Comparison of ENCODE assay signal across 21 cellular contexts in the genomic region with DNA sequence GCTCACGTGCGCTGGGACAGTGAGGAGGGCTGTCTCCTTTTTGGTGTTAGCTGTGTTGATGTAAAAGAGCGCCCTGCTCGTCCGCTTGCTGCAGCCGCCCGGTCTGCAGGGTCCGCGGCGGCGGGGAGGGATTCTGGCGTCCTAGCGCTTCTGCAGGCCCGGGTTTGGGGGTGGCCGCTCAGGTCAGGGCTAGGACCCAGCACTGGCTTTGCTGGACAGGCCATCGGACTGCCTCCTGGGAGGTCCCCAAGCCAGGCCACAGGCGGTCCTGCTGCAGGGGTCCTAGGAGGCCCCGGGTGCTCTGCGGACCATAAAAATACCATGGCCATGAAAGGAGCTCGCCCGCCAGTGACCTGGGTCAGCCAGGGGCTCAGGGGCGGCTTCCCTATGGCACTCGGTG.
A peak's percentile ranks its signal among the peaks of the same experiment; 100 is the strongest.
DNase-seq lines count a peak whose midpoint lies in the region; ATAC-seq, FAIRE-seq and TF ChIP-seq lines count a peak whose summit lies in the region.
"Had no signal": no experiment of that assay in that cellular context is flagged by ENCODE, and none has a peak within 500 bp of the region (broad histone marks: within the 10 kb centered on the region; RNA-seq: fewer than 3 reads in every experiment).

No MANE protein-coding gene starts in this region.

- H2BK120ac ChIP-seq in neuronal stem cell (ENCODE audit: low read depth, low read length), result no peak overlapping the region

- no peaks in the 10 kb centered on the region for H3K4me1 ChIP-seq in right cardiac atrium (ENCODE audit: control insufficient read depth, insufficient read depth, low read length)
- no peaks in the 10 kb centered on the region for H3K4me1 ChIP-seq in left ventricle myocardium inferior
- H3K4me1 ChIP-seq in neuronal stem cell (ENCODE audit: control insufficient read depth in 2 of 2, insufficient read depth in 1 of 2, low read depth in 1 of 2, low read length in 2 of 2), result no peaks in the 10 kb centered on the region
- H3K4me1 ChIP-seq: BLaER1, Caco-2 had no signal

- no peak overlapping the region for H3K23ac ChIP-seq in neuronal stem cell (ENCODE audit: low read depth, low read length, poor library complexity)

- no peak overlapping the region for H2BK5ac ChIP-seq in neuronal stem cell (ENCODE audit: low read length)

- no peak overlapping the region for H2AK5ac ChIP-seq in neuronal stem cell (ENCODE audit: low read depth, low read length)

- no peak overlapping the region for H3K4me3 ChIP-seq in right cardiac atrium (ENCODE audit: low read length)
- H3K4me3 ChIP-seq in left ventricle myocardium inferior, result no peak overlapping the region
- H3K4me3 ChIP-seq in neuronal stem cell (ENCODE audit: low read length in 2 of 2), result no peak overlapping the region
- H3K4me3 ChIP-seq: BLaER1, GM12878 had no signal

- H3K4me1 Mint-ChIP-seq in stimulated activated memory B cell treated with anti-CD40 and anti-IgM and Interleukin-4, amounts not matched to agents 10 μg/mL and 1 μg/mL and 100 μg/mL, for 72 hours, result no peaks in the 10 kb centered on the region
- H3K4me1 Mint-ChIP-seq: B cell; CD4-positive, CD25-positive, alpha-beta regulatory T cell had no signal

- H3K14ac ChIP-seq in neuronal stem cell (ENCODE audit: low read length), result peak overlapping the region; percentile 21

- no peak overlapping the region for H3K4me2 ChIP-seq in neuronal stem cell (ENCODE audit: insufficient read depth, low read length, poor library complexity, severe bottlenecking)
- H3K4me2 ChIP-seq: BLaER1 had no signal

- no peak overlapping the region for H2BK15ac ChIP-seq in neuronal stem cell (ENCODE audit: low read length)

- H4K91ac ChIP-seq in neuronal stem cell (ENCODE audit: low read depth, low read length, poor library complexity), result no peak overlapping the region

- peak in 1 of 2 donors; percentile 34 for ATAC-seq in right cardiac atrium
- peak; percentile 41 for ATAC-seq in stimulated activated memory B cell treated with anti-CD40 and anti-IgM and Interleukin-4, amounts not matched to agents 10 μg/mL and 1 μg/mL and 100 μg/mL, for 72 hours
- ATAC-seq: CD8-positive, alpha-beta T cell; GM12878 had no signal

- H4K8ac ChIP-seq in neuronal stem cell (ENCODE audit: low read depth, low read length), result no peak overlapping the region

- H3K4ac ChIP-seq in neuronal stem cell (ENCODE audit: low read length), result no peak overlapping the region

- FAIRE-seq in GM19239 (lab: Jason Lieb, UNC), result no peak
- FAIRE-seq: A204.1, G401.6, GM12878, H1 had no signal

- no peak overlapping the region for H3K27ac ChIP-seq in right cardiac atrium (ENCODE audit: low read length)
- H3K27ac ChIP-seq in left ventricle myocardium inferior (replicated peaks), result no peak overlapping the region
- no peak overlapping the region for H3K27ac ChIP-seq in neuronal stem cell (replicated peaks; ENCODE audit: low read length)
- H3K27ac ChIP-seq: 22Rv1, BLaER1, C4-2B had no signal

- no peak overlapping the region for H3K4me3 Mint-ChIP-seq in stimulated activated memory B cell treated with anti-CD40 and anti-IgM and Interleukin-4, amounts not matched to agents 10 μg/mL and 1 μg/mL and 100 μg/mL, for 72 hours
- H3K4me3 Mint-ChIP-seq: B cell; CD4-positive, CD25-positive, alpha-beta regulatory T cell; CD8-positive, alpha-beta T cell had no signal

- H3K18ac ChIP-seq in neuronal stem cell (ENCODE audit: low read length), result no peak overlapping the region

- intact Hi-C loops in right cardiac atrium (cut with DNase I) (no loop called here), left ventricle myocardium inferior (cut with micrococcal nuclease) (no loop called here)

- DNase-seq in right cardiac atrium (peak in 2 of 3 donors; percentile 45 to 47), left ventricle myocardium inferior (no peak), neuronal stem cell (ENCODE audit: low spot score) (no peak), GM19239 (ENCODE audit: insufficient read length, low spot score) (no peak), activated gamma-delta T cell (lab: John Stamatoyannopoulos, UW) (no peak)
- DNase-seq: Caco-2; CD4-positive, CD25-positive, alpha-beta regulatory T cell; CD8-positive, alpha-beta T cell; DMS153; DND-41; H7; HCEC 1CT had no signal

- H3K27me3 ChIP-seq in right cardiac atrium (ENCODE audit: control insufficient read depth, insufficient read depth), result no peaks in the 10 kb centered on the region
- H3K27me3 ChIP-seq in left ventricle myocardium inferior (ENCODE audit: low read depth), result no peaks in the 10 kb centered on the region
- no peaks in the 10 kb centered on the region for H3K27me3 ChIP-seq in neuronal stem cell (ENCODE audit: control insufficient read depth in 3 of 3, insufficient read depth in 3 of 3, low read depth in 1 of 3, low read length in 3 of 3)
- H3K27me3 ChIP-seq: BLaER1 had no signal

- no peak overlapping the region for H3K27ac Mint-ChIP-seq in stimulated activated memory B cell treated with anti-CD40 and anti-IgM and Interleukin-4, amounts not matched to agents 10 μg/mL and 1 μg/mL and 100 μg/mL, for 72 hours
- H3K27ac Mint-ChIP-seq: B cell; CD4-positive, CD25-positive, alpha-beta regulatory T cell; CD8-positive, alpha-beta T cell had no signal

- H3K9me3 ChIP-seq in right cardiac atrium (ENCODE audit: control insufficient read depth, low read length) (no peaks in the 10 kb centered on the region), left ventricle myocardium inferior (replicated peaks) (no peaks in the 10 kb centered on the region), neuronal stem cell (replicated peaks in 1 of 2; ENCODE audit: control insufficient read depth in 2 of 2, insufficient read depth in 1 of 2, low read depth in 1 of 2, low read length in 2 of 2) (no peaks in the 10 kb centered on the region)
- H3K9me3 ChIP-seq: BLaER1, Caco-2 had no signal

- H3K27me3 Mint-ChIP-seq in stimulated activated memory B cell treated with anti-CD40 and anti-IgM and Interleukin-4, amounts not matched to agents 10 μg/mL and 1 μg/mL and 100 μg/mL, for 72 hours, result no peaks in the 10 kb centered on the region
- H3K27me3 Mint-ChIP-seq: B cell; CD4-positive, CD25-positive, alpha-beta regulatory T cell had no signal

- TF ChIP-seq CTCF in left ventricle myocardium inferior (IDR thresholded peaks at IDR 0.05; ENCODE audit: borderline replicate concordance), result no peak

- H3K36me3 Mint-ChIP-seq in stimulated activated memory B cell treated with anti-CD40 and anti-IgM and Interleukin-4, amounts not matched to agents 10 μg/mL and 1 μg/mL and 100 μg/mL, for 72 hours, result no peaks in the 10 kb centered on the region
- H3K36me3 Mint-ChIP-seq: CD4-positive, CD25-positive, alpha-beta regulatory T cell; CD8-positive, alpha-beta T cell had no signal

- no peak overlapping the region for H3K9ac ChIP-seq in neuronal stem cell (ENCODE audit: low read depth, low read length, poor library complexity)
- H3K9ac ChIP-seq: BLaER1 had no signal

- H2BK12ac ChIP-seq in neuronal stem cell (ENCODE audit: low read length), result no peak overlapping the region

- H3K36me3 ChIP-seq in left ventricle myocardium inferior, result no peaks in the 10 kb centered on the region
- H3K36me3 ChIP-seq in neuronal stem cell (replicated peaks in 1 of 2; ENCODE audit: control insufficient read depth in 2 of 2, insufficient read depth in 2 of 2, low read length in 2 of 2), result peaks cover 0 to 25% of the 10 kb centered on the region in 2 donors
- H3K36me3 ChIP-seq: BLaER1 had no signal

- 96% methylated on average over 23 of the region's 23 CpGs for WGBS in right cardiac atrium
- no CpG with 5 or more reads among the region's 23 CpGs for WGBS in neuronal stem cell (ENCODE audit: extremely low coverage in 2 of 2, insufficient read length in 2 of 2, insufficient replicate concordance in 1 of 2), 2 donors

- H2AFZ ChIP-seq in neuronal stem cell (ENCODE audit: low read length), result no peak overlapping the region

- peaks cover 2% of the 10 kb centered on the region for H3K79me1 ChIP-seq in neuronal stem cell (ENCODE audit: low read depth, low read length)

- H3K9me3 Mint-ChIP-seq in stimulated activated memory B cell treated with anti-CD40 and anti-IgM and Interleukin-4, amounts not matched to agents 10 μg/mL and 1 μg/mL and 100 μg/mL, for 72 hours, result no peaks in the 10 kb centered on the region
- H3K9me3 Mint-ChIP-seq: CD4-positive, CD25-positive, alpha-beta regulatory T cell; CD8-positive, alpha-beta T cell had no signal

Comparison
In these comparisons a context has a peak if more than half of its experiments do, and no peak if none do; other contexts are left out.
1. DNase-seq: peak in right cardiac atrium (2 of 3); none in left ventricle myocardium inferior (single experiment), neuronal stem cell (single experiment), GM19239 (single experiment) and activated gamma-delta T cell (single experiment).